13 cellular contexts compared by ENCODE assay signal in genomic region chr5:45335978-45336377, GRCh38.
DNase-seq lines count a peak whose midpoint lies in the region; ATAC-seq and TF ChIP-seq lines count a peak whose summit lies in the region.
"Had no signal": no experiment of that assay in that cellular context is flagged by ENCODE, and none has a peak within 500 bp of the region (broad histone marks: within the 10 kb centered on the region; RNA-seq: fewer than 3 reads in every experiment).

No MANE protein-coding gene starts in this region.

- H3K4me1 ChIP-seq in heart right ventricle (peaks cover 0 to 19% (median 0%) of the 10 kb centered on the region in 9 donors), right cardiac atrium (ENCODE audit: control insufficient read depth, insufficient read depth, low read length) (no peaks in the 10 kb centered on the region), gastrocnemius medialis (peaks cover 4 to 17% of the 10 kb centered on the region in 2 donors)

- H3K9me3 Mint-ChIP-seq in stimulated activated naive CD8-positive, alpha-beta T cell treated with anti-CD3 and anti-CD28 coated beads, Interleukin-15, amount 100 ng/mL, for 72 hours, result peaks cover 7 to 23% of the 10 kb centered on the region in 2 donors

- H3K4me3 Mint-ChIP-seq in stimulated activated naive CD8-positive, alpha-beta T cell treated with anti-CD3 and anti-CD28 coated beads, Interleukin-15, amount 100 ng/mL, for 72 hours, result no peak overlapping the region
- H3K4me3 Mint-ChIP-seq: CD14-positive monocyte, HFFc6 had no signal

- peak overlapping the region in 8 of 10 donors; percentile 36 to 85 (median 73) for H3K27ac ChIP-seq in heart right ventricle
- peak overlapping the region; percentile 24 for H3K27ac ChIP-seq in right cardiac atrium (ENCODE audit: low read length)
- peak overlapping the region in 3 of 4 donors; percentile 16 to 71 (median 69) for H3K27ac ChIP-seq in gastrocnemius medialis
- H3K27ac ChIP-seq: 22Rv1 had no signal

- H3K27me3 ChIP-seq in heart right ventricle, result no peaks in the 10 kb centered on the region
- no peaks in the 10 kb centered on the region for H3K27me3 ChIP-seq in right cardiac atrium (ENCODE audit: control insufficient read depth, insufficient read depth)
- H3K27me3 ChIP-seq in gastrocnemius medialis, result no peaks in the 10 kb centered on the region

- no peak overlapping the region for H3K4me3 ChIP-seq in heart right ventricle
- no peak overlapping the region for H3K4me3 ChIP-seq in right cardiac atrium (ENCODE audit: low read length)
- no peak overlapping the region for H3K4me3 ChIP-seq in gastrocnemius medialis

- no peak for TF ChIP-seq POLR2A in gastrocnemius medialis (IDR thresholded peaks at IDR 0.05)

- intact Hi-C loops in heart right ventricle (cut with DNase I) (loop anchor here in 1 of 10 donors (10.0 kb wide), 1 partner anchor 61 kb away; no protein-coding TSS in a partner anchor), right cardiac atrium (cut with DNase I) (no loop called here), gastrocnemius medialis (cut with DNase I; ENCODE audit: low total_unique reads) (loop anchor here (5.0 kb wide), 1 partner anchor 116 kb away; no protein-coding TSS in a partner anchor)

- TF ChIP-seq CTCF in heart right ventricle (IDR thresholded peaks at IDR 0.05) (no peak), gastrocnemius medialis (IDR thresholded peaks at IDR 0.05 in 4 of 5, conservative IDR thresholded peaks at IDR 0.05 in 1 of 5) (no peak)

- H3K27me3 Mint-ChIP-seq in stimulated activated naive CD8-positive, alpha-beta T cell treated with anti-CD3 and anti-CD28 coated beads, Interleukin-15, amount 100 ng/mL, for 72 hours, result no peaks in the 10 kb centered on the region

- peak; percentile 61 to 92 (median 76) for ATAC-seq in heart right ventricle
- peak; percentile 63 to 78 for ATAC-seq in right cardiac atrium
- peak in 1 of 2 donors; percentile 26 for ATAC-seq in gastrocnemius medialis
- no peak for ATAC-seq in HG02571 (IDR thresholded peaks at IDR 0.05; ENCODE audit: unreplicated experiment)
- no peak for ATAC-seq in stimulated activated naive CD8-positive, alpha-beta T cell treated with anti-CD3 and anti-CD28 coated beads, Interleukin-15, amount 100 ng/mL, for 72 hours
- ATAC-seq in HG03039 (IDR thresholded peaks at IDR 0.05; ENCODE audit: unreplicated experiment), result no peak

- 63 to 71% methylated on average over 2 of the region's 2 CpGs for WGBS in heart right ventricle, 2 donors
- 76% methylated on average over 2 of the region's 2 CpGs for WGBS in right cardiac atrium

- H3K36me3 ChIP-seq in heart right ventricle (no peaks in the 10 kb centered on the region), gastrocnemius medialis (no peaks in the 10 kb centered on the region)

- in situ Hi-C loops in gastrocnemius medialis (cut with MboI; ENCODE audit: low sequenced_read_pairs in 4 of 4), result no loop called here

- no peaks in the 10 kb centered on the region for H3K4me1 Mint-ChIP-seq in stimulated activated naive CD8-positive, alpha-beta T cell treated with anti-CD3 and anti-CD28 coated beads, Interleukin-15, amount 100 ng/mL, for 72 hours
- H3K4me1 Mint-ChIP-seq: CD14-positive monocyte had no signal

- no peak overlapping the region for H3K27ac Mint-ChIP-seq in stimulated activated naive CD8-positive, alpha-beta T cell treated with anti-CD3 and anti-CD28 coated beads, Interleukin-15, amount 100 ng/mL, for 72 hours
- H3K27ac Mint-ChIP-seq: CD14-positive monocyte, HFFc6 had no signal

- DNase-seq in NCI-H2171 treated with DMSO at 0.1 percent for 48 hours (lab: John Stamatoyannopoulos, UW) (peak; percentile 9), NCI-H2171 (lab: John Stamatoyannopoulos, UW) (no peak), heart right ventricle (peak in 1 of 2 donors; percentile 4), right cardiac atrium (no peak), gastrocnemius medialis (no peak)
- no peak for DNase-seq in stimulated activated naive CD8-positive, alpha-beta T cell treated with anti-CD3 and anti-CD28 coated beads, Interleukin-15, amount 100 ng/mL, for 72 hours
- DNase-seq: DMS53, HCEC 1CT, HFFc6 had no signal

- H3K9me3 ChIP-seq in heart right ventricle (peaks cover 0 to 12% (median 0%) of the 10 kb centered on the region in 11 donors), right cardiac atrium (ENCODE audit: control insufficient read depth, low read length) (no peaks in the 10 kb centered on the region), gastrocnemius medialis (no peaks in the 10 kb centered on the region)

Comparison
In these comparisons a context has a peak if more than half of its experiments do, and no peak if none do; other contexts are left out.
1. ATAC-seq: peak in heart right ventricle (8 of 8) and right cardiac atrium (2 of 2); none in HG02571 (single experiment), stimulated activated naive CD8-positive, alpha-beta T cell treated with anti-CD3 and anti-CD28 coated beads, Interleukin-15, amount 100 ng/mL, for 72 hours (single experiment) and HG03039 (single experiment).
2. Peak in every context shown above with its lines, with median percentiles within 50 percentile points of each other: H3K27ac ChIP-seq.